In the genomic region with DNA sequence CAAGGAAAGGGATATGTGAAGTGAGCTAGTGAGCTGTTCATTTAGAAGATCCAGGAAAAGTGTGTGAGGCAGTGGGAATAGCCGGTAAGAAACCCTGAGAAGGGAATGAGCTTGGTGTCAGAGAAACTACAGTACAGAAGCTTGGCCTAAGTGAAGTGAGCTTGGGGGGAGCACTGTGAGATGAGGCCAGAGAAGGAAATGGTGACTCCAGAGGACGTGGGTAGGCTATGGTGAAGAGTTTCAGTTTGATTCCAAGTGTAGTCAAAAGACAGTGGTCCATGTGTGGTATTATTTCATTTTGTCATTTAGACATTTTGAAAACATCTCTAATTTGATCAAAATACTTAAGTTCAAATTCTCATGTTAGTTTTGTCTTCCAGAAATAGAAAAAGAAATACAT, we compare ENCODE assay signal across 16 cellular contexts.
DNase-seq lines count a peak whose midpoint lies in the region; ATAC-seq and TF ChIP-seq lines count a peak whose summit lies in the region.
"Had no signal": no experiment of that assay in that cellular context is flagged by ENCODE, and none has a peak within 500 bp of the region (broad histone marks: within the 10 kb centered on the region; RNA-seq: fewer than 3 reads in every experiment).

No MANE protein-coding gene starts in this region.

- CTCF ChIA-PET in WTC11 (lab: Charles Lee), result interaction anchor here (1.3 kb wide), 1 partner anchor 131 kb away, joined by 4 read pairs; no protein-coding TSS in a partner anchor

- POLR2A ChIA-PET in WTC11 (lab: Charles Lee), result no interaction called here

- TF ChIP-seq CTCF in WTC11 (IDR thresholded peaks at IDR 0.05), result no peak
- no peak for TF ChIP-seq CTCF in transverse colon (IDR thresholded peaks at IDR 0.05)

- H3K4me3 Mint-ChIP-seq in stimulated activated naive CD8-positive, alpha-beta T cell treated with anti-CD3 and anti-CD28 coated beads, Interleukin-15, Interleukin-2, amounts not matched to agents 100 ng/mL and 50 ng/mL, for 24 hours, result no peak overlapping the region
- no peak overlapping the region for H3K4me3 Mint-ChIP-seq in WTC11
- no peak overlapping the region for H3K4me3 Mint-ChIP-seq in memory B cell

- in situ Hi-C loops in transverse colon (cut with MboI; ENCODE audit: low pct_ligation_motif_present in 1 of 4, low pct_unique_long_range_greater_than_20kb in 1 of 4, low sequenced_read_pairs in 3 of 4), result no loop called here

- H3K4me1 ChIP-seq in transverse colon, result peaks cover 0 to 14% (median 10%) of the 10 kb centered on the region in 4 donors

- no peak for TF ChIP-seq POLR2A in transverse colon (IDR thresholded peaks at IDR 0.05)

- H3K4me1 Mint-ChIP-seq in stimulated activated naive CD8-positive, alpha-beta T cell treated with anti-CD3 and anti-CD28 coated beads, Interleukin-15, Interleukin-2, amounts not matched to agents 100 ng/mL and 50 ng/mL, for 24 hours (ENCODE audit: low read depth), result peaks cover 40% of the 10 kb centered on the region
- peaks cover 30% of the 10 kb centered on the region for H3K4me1 Mint-ChIP-seq in WTC11
- H3K4me1 Mint-ChIP-seq in memory B cell, result peaks cover 35% of the 10 kb centered on the region

- 74 to 81% methylated on average over 2 of the region's 2 CpGs for WGBS in transverse colon (ENCODE audit: low coverage in 1 of 2), 2 donors

- H3K27me3 Mint-ChIP-seq in stimulated activated naive CD8-positive, alpha-beta T cell treated with anti-CD3 and anti-CD28 coated beads, Interleukin-15, Interleukin-2, amounts not matched to agents 100 ng/mL and 50 ng/mL, for 24 hours, result no peaks in the 10 kb centered on the region
- H3K27me3 Mint-ChIP-seq in WTC11 (ENCODE audit: low read depth), result no peaks in the 10 kb centered on the region
- H3K27me3 Mint-ChIP-seq in memory B cell, result no peaks in the 10 kb centered on the region

- H3K9me3 ChIP-seq in transverse colon, result no peaks in the 10 kb centered on the region

- TF ChIP-seq EP300 in transverse colon (IDR thresholded peaks at IDR 0.05; ENCODE audit: low read depth), result no peak

- no peaks in the 10 kb centered on the region for H3K9me3 Mint-ChIP-seq in stimulated activated naive CD8-positive, alpha-beta T cell treated with anti-CD3 and anti-CD28 coated beads, Interleukin-15, Interleukin-2, amounts not matched to agents 100 ng/mL and 50 ng/mL, for 24 hours
- H3K9me3 Mint-ChIP-seq in WTC11, result peaks cover 23% of the 10 kb centered on the region
- H3K9me3 Mint-ChIP-seq in memory B cell, result peaks cover 3% of the 10 kb centered on the region

- ATAC-seq in stimulated activated naive CD8-positive, alpha-beta T cell treated with anti-CD3 and anti-CD28 coated beads, Interleukin-15, Interleukin-2, amounts not matched to agents 100 U/mL and 50 U/mL, for 24 hours, result no peak
- no peak for ATAC-seq in WTC11
- ATAC-seq in memory B cell (ENCODE audit: low read depth), result no peak
- ATAC-seq: HepG2 had no signal

- H3K27ac ChIP-seq in transverse colon, result no peak overlapping the region
- H3K27ac ChIP-seq: C4-2B had no signal

- H3K4me3 ChIP-seq in transverse colon, result no peak overlapping the region

- H3K36me3 ChIP-seq in transverse colon, result no peaks in the 10 kb centered on the region

- intact Hi-C loops in transverse colon (cut with DNase I; ENCODE audit: low total_unique reads), result no loop called here

- peak overlapping the region; percentile 9 for H3K27ac Mint-ChIP-seq in stimulated activated naive CD8-positive, alpha-beta T cell treated with anti-CD3 and anti-CD28 coated beads, Interleukin-15, Interleukin-2, amounts not matched to agents 100 ng/mL and 50 ng/mL, for 24 hours
- H3K27ac Mint-ChIP-seq in WTC11 (peak overlapping the region; percentile 16; the same call in 1 of the 2 replicates), memory B cell (peak overlapping the region; percentile 63)

- no peaks in the 10 kb centered on the region for H3K27me3 ChIP-seq in transverse colon

- DNase-seq in stimulated activated naive CD8-positive, alpha-beta T cell treated with anti-CD3 and anti-CD28 coated beads, Interleukin-15, Interleukin-2, amounts not matched to agents 100 U/mL and 50 U/mL, for 24 hours, result no peak
- DNase-seq in WTC11 (ENCODE audit: low spot score) (no peak), memory B cell (ENCODE audit: low spot score in 2 of 2) (no peak), transverse colon (no peak)
- DNase-seq in central memory CD4-positive, alpha-beta T cell, result no peak
- DNase-seq in stimulated activated CD4-positive, alpha-beta T cell treated with anti-CD3 and anti-CD28 coated beads, Interleukin-4, amount 100 ng/mL, for 4 hours, result no peak
- DNase-seq: ACHN, KG1, MV-4-11, NCI-H1694 treated with DMSO at 0.1 percent for 48 hours, NCI-H748 treated with DMSO at 0.1 percent for 48 hours, RPMI8226, SHP77 treated with DMSO at 0.1 percent for 48 hours had no signal

- peaks cover 35% of the 10 kb centered on the region for H3K36me3 Mint-ChIP-seq in stimulated activated naive CD8-positive, alpha-beta T cell treated with anti-CD3 and anti-CD28 coated beads, Interleukin-15, Interleukin-2, amounts not matched to agents 100 ng/mL and 50 ng/mL, for 24 hours (ENCODE audit: low read depth)
- peaks cover 27% of the 10 kb centered on the region for H3K36me3 Mint-ChIP-seq in WTC11
- H3K36me3 Mint-ChIP-seq in memory B cell, result peaks cover 30% of the 10 kb centered on the region

TF ChIP-seq in WTC11, 78 proteins besides CTCF, POLR2A, EP300 and RAD21 (continues in another document):
- TF ChIP-seq NR2C2 (CRISPR knock-in tag; IDR thresholded peaks at IDR 0.05) (no peak), ZNF121 (CRISPR knock-in tag; IDR thresholded peaks at IDR 0.05) (no peak), GABPB1 (CRISPR knock-in tag; IDR thresholded peaks at IDR 0.05) (no peak), ELF4 (CRISPR knock-in tag; IDR thresholded peaks at IDR 0.05; ENCODE audit: low read depth) (no peak), ZBTB21 (CRISPR knock-in tag; IDR thresholded peaks at IDR 0.05; ENCODE audit: borderline replicate concordance) (no peak), ESRRA (CRISPR knock-in tag; IDR thresholded peaks at IDR 0.05; ENCODE audit: borderline replicate concordance) (no peak), TEAD4 (CRISPR knock-in tag; IDR thresholded peaks at IDR 0.05) (no peak)
- TF ChIP-seq, protein P1, sequence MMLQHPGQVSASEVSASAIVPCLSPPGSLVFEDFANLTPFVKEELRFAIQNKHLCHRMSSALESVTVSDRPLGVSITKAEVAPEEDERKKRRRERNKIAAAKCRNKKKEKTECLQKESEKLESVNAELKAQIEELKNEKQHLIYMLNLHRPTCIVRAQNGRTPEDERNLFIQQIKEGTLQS (CRISPR knock-in tag; conservative IDR thresholded peaks at IDR 0.05), result no peak
- TF ChIP-seq, protein P2, sequence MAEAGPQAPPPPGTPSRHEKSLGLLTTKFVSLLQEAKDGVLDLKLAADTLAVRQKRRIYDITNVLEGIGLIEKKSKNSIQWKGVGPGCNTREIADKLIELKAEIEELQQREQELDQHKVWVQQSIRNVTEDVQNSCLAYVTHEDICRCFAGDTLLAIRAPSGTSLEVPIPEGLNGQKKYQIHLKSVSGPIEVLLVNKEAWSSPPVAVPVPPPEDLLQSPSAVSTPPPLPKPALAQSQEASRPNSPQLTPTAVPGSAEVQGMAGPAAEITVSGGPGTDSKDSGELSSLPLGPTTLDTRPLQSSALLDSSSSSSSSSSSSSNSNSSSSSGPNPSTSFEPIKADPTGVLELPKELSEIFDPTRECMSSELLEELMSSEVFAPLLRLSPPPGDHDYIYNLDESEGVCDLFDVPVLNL (CRISPR knock-in tag; IDR thresholded peaks at IDR 0.05; ENCODE audit: borderline replicate concordance, low read depth), result no peak
- TF ChIP-seq, protein P3, sequence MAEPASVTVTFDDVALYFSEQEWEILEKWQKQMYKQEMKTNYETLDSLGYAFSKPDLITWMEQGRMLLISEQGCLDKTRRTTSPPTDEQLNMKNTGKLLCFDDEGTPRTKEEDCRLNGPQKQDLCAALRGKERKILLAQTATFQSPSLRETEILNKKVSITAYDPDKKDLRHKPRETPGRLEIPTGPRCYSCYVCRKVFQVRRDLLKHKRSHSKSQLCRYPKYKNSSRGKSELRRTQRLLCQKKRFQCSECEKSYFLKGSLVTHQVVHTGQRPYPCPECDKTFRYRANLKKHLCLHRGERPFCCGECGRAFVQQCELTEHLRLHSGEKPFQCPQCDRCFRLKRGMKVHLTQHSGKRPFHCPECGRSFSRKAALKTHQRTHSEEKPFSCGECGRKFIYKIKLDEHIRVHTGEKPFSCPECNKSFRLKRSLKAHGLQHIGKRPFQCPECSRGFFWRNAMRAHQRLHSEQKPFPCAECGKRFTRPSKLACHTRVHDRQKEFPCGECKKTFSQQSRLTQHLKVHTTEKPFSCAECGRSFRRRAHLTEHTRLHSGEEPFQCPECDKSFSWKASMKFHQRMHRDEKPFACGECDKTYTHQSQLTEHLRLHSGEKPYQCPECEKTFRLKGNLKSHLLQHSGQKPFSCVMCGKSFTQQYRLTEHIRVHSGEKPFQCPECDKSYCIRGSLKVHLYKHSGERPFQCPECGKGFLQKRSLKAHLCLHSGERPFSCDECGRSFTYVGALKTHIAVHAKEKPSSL (CRISPR knock-in tag; conservative IDR thresholded peaks at IDR 0.05), result no peak
- TF ChIP-seq, protein P4, sequence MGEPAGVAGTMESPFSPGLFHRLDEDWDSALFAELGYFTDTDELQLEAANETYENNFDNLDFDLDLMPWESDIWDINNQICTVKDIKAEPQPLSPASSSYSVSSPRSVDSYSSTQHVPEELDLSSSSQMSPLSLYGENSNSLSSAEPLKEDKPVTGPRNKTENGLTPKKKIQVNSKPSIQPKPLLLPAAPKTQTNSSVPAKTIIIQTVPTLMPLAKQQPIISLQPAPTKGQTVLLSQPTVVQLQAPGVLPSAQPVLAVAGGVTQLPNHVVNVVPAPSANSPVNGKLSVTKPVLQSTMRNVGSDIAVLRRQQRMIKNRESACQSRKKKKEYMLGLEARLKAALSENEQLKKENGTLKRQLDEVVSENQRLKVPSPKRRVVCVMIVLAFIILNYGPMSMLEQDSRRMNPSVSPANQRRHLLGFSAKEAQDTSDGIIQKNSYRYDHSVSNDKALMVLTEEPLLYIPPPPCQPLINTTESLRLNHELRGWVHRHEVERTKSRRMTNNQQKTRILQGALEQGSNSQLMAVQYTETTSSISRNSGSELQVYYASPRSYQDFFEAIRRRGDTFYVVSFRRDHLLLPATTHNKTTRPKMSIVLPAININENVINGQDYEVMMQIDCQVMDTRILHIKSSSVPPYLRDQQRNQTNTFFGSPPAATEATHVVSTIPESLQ (CRISPR knock-in tag; IDR thresholded peaks at IDR 0.05), result no peak
- TF ChIP-seq, protein P5, sequence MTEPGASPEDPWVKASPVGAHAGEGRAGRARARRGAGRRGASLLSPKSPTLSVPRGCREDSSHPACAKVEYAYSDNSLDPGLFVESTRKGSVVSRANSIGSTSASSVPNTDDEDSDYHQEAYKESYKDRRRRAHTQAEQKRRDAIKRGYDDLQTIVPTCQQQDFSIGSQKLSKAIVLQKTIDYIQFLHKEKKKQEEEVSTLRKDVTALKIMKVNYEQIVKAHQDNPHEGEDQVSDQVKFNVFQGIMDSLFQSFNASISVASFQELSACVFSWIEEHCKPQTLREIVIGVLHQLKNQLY (CRISPR knock-in tag; IDR thresholded peaks at IDR 0.05), result no peak

Comparison
In these comparisons a context has a peak if more than half of its experiments do, and no peak if none do; other contexts are left out.
1. H3K27ac Mint-ChIP-seq: peak in every context shown above with its lines; median percentile 63 in memory B cell; 16 in WTC11; 9 in stimulated activated naive CD8-positive, alpha-beta T cell treated with anti-CD3 and anti-CD28 coated beads, Interleukin-15, Interleukin-2, amounts not matched to agents 100 ng/mL and 50 ng/mL, for 24 hours.